ENCODE assay signal across 19 cellular contexts in genomic region chr19:50184196-50184595, GRCh38. TPM values are rescaled to one million over a fixed set of nuclear protein-coding genes. Genes with fewer than 3 reads are reported as not detected.
A peak's percentile ranks its signal among the peaks of the same experiment; 100 is the strongest.
DNase-seq lines count a peak whose midpoint lies in the region; ATAC-seq and TF ChIP-seq lines count a peak whose summit lies in the region.
"Had no signal": no experiment of that assay in that cellular context is flagged by ENCODE, and none has a peak within 500 bp of the region (broad histone marks: within the 10 kb centered on the region; RNA-seq: fewer than 3 reads in every experiment).

No MANE protein-coding gene starts in this region.

- no peak overlapping the region for H3K4me2 ChIP-seq in PC-3 (ENCODE audit: low read length)
- H3K4me2 ChIP-seq in mesendoderm (ENCODE audit: low read length), result no peak overlapping the region
- H3K4me2 ChIP-seq: BLaER1 had no signal

- WGBS in mesendoderm (ENCODE audit: extremely low coverage, insufficient coverage, low lambda C conversion rate), result no CpG with 5 or more reads among the region's 1 CpG

- H3K36me3 ChIP-seq in PC-3 (ENCODE audit: low read depth, low read length), result no peaks in the 10 kb centered on the region
- no peaks in the 10 kb centered on the region for H3K36me3 ChIP-seq in mesendoderm (ENCODE audit: control insufficient read depth, insufficient read depth, low read length)
- no peaks in the 10 kb centered on the region for H3K36me3 ChIP-seq in SJCRH30
- H3K36me3 ChIP-seq: BLaER1, HAP-1 had no signal

- peaks cover 1% of the 10 kb centered on the region; the same call in 1 of the 2 replicates for H3K27me3 ChIP-seq in PC-3 (ENCODE audit: low read length)
- H3K27me3 ChIP-seq in mesendoderm (ENCODE audit: insufficient read depth, low read length, poor library complexity), result no peaks in the 10 kb centered on the region
- no peaks in the 10 kb centered on the region for H3K27me3 ChIP-seq in SJCRH30
- H3K27me3 ChIP-seq: BLaER1 had no signal

- no peaks in the 10 kb centered on the region for H3K79me1 ChIP-seq in mesendoderm (ENCODE audit: low read length)

- peaks cover 3% of the 10 kb centered on the region for H3K4me1 Mint-ChIP-seq in type B pancreatic cell (ENCODE audit: unreplicated experiment)
- H3K4me1 Mint-ChIP-seq: CD14-positive monocyte; CD4-positive, alpha-beta memory T cell had no signal

- no peaks in the 10 kb centered on the region for H3K36me3 Mint-ChIP-seq in type B pancreatic cell
- H3K36me3 Mint-ChIP-seq: CD14-positive monocyte; CD4-positive, alpha-beta memory T cell had no signal

- DNase-seq in NCI-H2029 (lab: John Stamatoyannopoulos, UW) (peak; percentile 26), NCI-H2029 treated with DMSO at 0.1 percent for 48 hours (lab: John Stamatoyannopoulos, UW) (no peak), NCI-H69 (lab: John Stamatoyannopoulos, UW) (peak; percentile 37), PC-3 (peak; percentile 29), type B pancreatic cell (ENCODE audit: extremely low spot score, unreplicated experiment) (no peak), globus pallidus (ENCODE audit: low spot score) (no peak), mesendoderm (no peak), SJCRH30 (no peak)
- DNase-seq: 8988T; Calu3; CD4-positive, alpha-beta memory T cell; GM23248 had no signal

- no peak overlapping the region for H3K18ac ChIP-seq in mesendoderm (ENCODE audit: low read length)

- H4K20me1 ChIP-seq in PC-3 (ENCODE audit: low read length), result no peaks in the 10 kb centered on the region
- H4K20me1 ChIP-seq: BLaER1 had no signal

- H4K8ac ChIP-seq in mesendoderm (ENCODE audit: low read depth, low read length), result no peak overlapping the region

- no peak for TF ChIP-seq CTCF in PC-3 (conservative IDR thresholded peaks at IDR 0.05; ENCODE audit: low read depth, low read length)
- TF ChIP-seq CTCF in type B pancreatic cell (conservative IDR thresholded peaks at IDR 0.05), result no peak

- peaks cover 1% of the 10 kb centered on the region for H3K27me3 Mint-ChIP-seq in type B pancreatic cell

- H3K56ac ChIP-seq in mesendoderm (ENCODE audit: low read length), result no peak overlapping the region

- H3K9ac ChIP-seq in PC-3 (ENCODE audit: low read length), result no peak overlapping the region
- H3K9ac ChIP-seq in mesendoderm (ENCODE audit: low read length), result no peak overlapping the region
- H3K9ac ChIP-seq: BLaER1, GM23248 had no signal

- no peak overlapping the region for H2BK120ac ChIP-seq in mesendoderm (ENCODE audit: low read depth, low read length)

- H3K4ac ChIP-seq in mesendoderm (ENCODE audit: low read depth, low read length), result no peak overlapping the region

- H2BK15ac ChIP-seq in mesendoderm (replicated peaks; ENCODE audit: low read depth), result no peak overlapping the region

- H3K27ac Mint-ChIP-seq in type B pancreatic cell, result peak overlapping the region; percentile 56
- H3K27ac Mint-ChIP-seq: CD14-positive monocyte; CD4-positive, alpha-beta memory T cell had no signal

- peak; percentile 27; the same call in 1 of the 2 replicates for ATAC-seq in PC-3

- no TSS peak for BruUV-seq in PC-3 (replicated peaks; lab: Mats Ljungman, UMichigan)

- POLR2A ChIA-PET in PC-3 (lab: Charles Lee; ENCODE audit: unreplicated experiment), result no interaction called here

- H3K27ac ChIP-seq in PC-3 (ENCODE audit: low read length) (no peak overlapping the region), mesendoderm (ENCODE audit: low read depth, low read length) (no peak overlapping the region), SJCRH30 (no peak overlapping the region)
- H3K27ac ChIP-seq: BLaER1, GM23248 had no signal

- H2AK5ac ChIP-seq in mesendoderm (ENCODE audit: low read length), result no peak overlapping the region

- H3K9me3 ChIP-seq in PC-3 (ENCODE audit: low read length) (no peaks in the 10 kb centered on the region), SJCRH30 (replicated peaks) (no peaks in the 10 kb centered on the region)
- H3K9me3 ChIP-seq: HAP-1 had no signal

- H2AFZ ChIP-seq in PC-3 (ENCODE audit: low read length), result no peak overlapping the region
- H2AFZ ChIP-seq: GM23248 had no signal

- H4K5ac ChIP-seq in mesendoderm (ENCODE audit: low read length), result no peak overlapping the region

- H3K9me3 Mint-ChIP-seq in type B pancreatic cell, result no peaks in the 10 kb centered on the region

- CTCF ChIA-PET in PC-3 (lab: Charles Lee), result no interaction called here

- H3K9me2 ChIP-seq in PC-3 (replicated peaks; ENCODE audit: low read length), result no peaks in the 10 kb centered on the region

- intact Hi-C loops in PC-3 (cut with micrococcal nuclease), result no loop called here

- H3K23ac ChIP-seq in mesendoderm (ENCODE audit: low read length), result no peak overlapping the region

- H3K4me3 ChIP-seq in PC-3 (ENCODE audit: low read length) (no peak overlapping the region), mesendoderm (ENCODE audit: low read length) (no peak overlapping the region), SJCRH30 (no peak overlapping the region)
- H3K4me3 ChIP-seq: BLaER1, GM23248, HAP-1 had no signal

- H3K79me2 ChIP-seq in PC-3 (ENCODE audit: low read length) (no peaks in the 10 kb centered on the region), mesendoderm (ENCODE audit: control insufficient read depth, insufficient read depth, low read length) (no peaks in the 10 kb centered on the region)

- H3F3A ChIP-seq in PC-3 (ENCODE audit: low read length, unreplicated experiment), result no peaks in the 10 kb centered on the region

- H3K4me1 ChIP-seq in PC-3 (ENCODE audit: insufficient read depth, low read length) (peaks cover under 1% of the 10 kb centered on the region; the same call in 1 of the 2 replicates), mesendoderm (ENCODE audit: control insufficient read depth, low read depth, low read length) (no peaks in the 10 kb centered on the region), SJCRH30 (peaks cover 23% of the 10 kb centered on the region)
- H3K4me1 ChIP-seq: HAP-1 had no signal

- no peak overlapping the region for H3K4me3 Mint-ChIP-seq in type B pancreatic cell
- H3K4me3 Mint-ChIP-seq: CD14-positive monocyte; CD4-positive, alpha-beta memory T cell had no signal

- no peak overlapping the region for H2BK5ac ChIP-seq in mesendoderm (ENCODE audit: low read length)

RNA-seq across cellular contexts. Expression of gene MYH14, which starts 19.2 kb away (rescaled TPM):
- total RNA-seq in PC-3 (2014; rRNA removed) (20.2 and 28.5 TPM in 2 replicates), type B pancreatic cell (ENCODE audit: low replicate concordance) (93.9 and 225 TPM in 2 replicates)
- 4.5 TPM for polyA plus RNA-seq in mesendoderm (2013, experiment 1 of 2)
- polyA plus RNA-seq in mesendoderm (2013, experiment 2 of 2), result 4.7 TPM
- total RNA-seq in SJCRH30 (2014; rRNA removed; shearing (Covaris generic)), result 25.5 and 25.7 TPM in 2 replicates
- total RNA-seq: CD4-positive, alpha-beta memory T cell; GM23248 had no signal
- polyA plus RNA-seq: AG04450; CD14-positive monocyte; CD4-positive, alpha-beta memory T cell; GM23248 had no signal

RNA-seq across cellular contexts. Expression of gene IZUMO2, which starts 21.1 kb away (rescaled TPM):
- not detected in 2 replicates for total RNA-seq in PC-3 (2014; rRNA removed)
- not detected in 2 replicates for total RNA-seq in type B pancreatic cell (ENCODE audit: low replicate concordance)
- polyA plus RNA-seq in mesendoderm (2013, experiment 1 of 2), result 0.53 TPM
- polyA plus RNA-seq in mesendoderm (2013, experiment 2 of 2), result 0.87 TPM
- 0.24 TPM in 1 of 2 replicates, not detected in the other for total RNA-seq in SJCRH30 (2014; rRNA removed; shearing (Covaris generic))
- total RNA-seq: A673; Calu3; CD4-positive, alpha-beta memory T cell; GM23248; H4; HT-29 had no signal
- polyA plus RNA-seq: AG04450; CD14-positive monocyte; CD4-positive, alpha-beta memory T cell; GM23248 had no signal

Comparison
In these comparisons a context has a peak if more than half of its experiments do, and no peak if none do; other contexts are left out.
1. DNase-seq: peak in NCI-H2029 (single experiment), NCI-H69 (single experiment) and PC-3 (single experiment); none in NCI-H2029 treated with DMSO at 0.1 percent for 48 hours (single experiment), type B pancreatic cell (single experiment), globus pallidus (single experiment), mesendoderm (single experiment) and SJCRH30 (0 of 2).